8 cellular contexts compared by ENCODE assay signal in the genomic region with DNA sequence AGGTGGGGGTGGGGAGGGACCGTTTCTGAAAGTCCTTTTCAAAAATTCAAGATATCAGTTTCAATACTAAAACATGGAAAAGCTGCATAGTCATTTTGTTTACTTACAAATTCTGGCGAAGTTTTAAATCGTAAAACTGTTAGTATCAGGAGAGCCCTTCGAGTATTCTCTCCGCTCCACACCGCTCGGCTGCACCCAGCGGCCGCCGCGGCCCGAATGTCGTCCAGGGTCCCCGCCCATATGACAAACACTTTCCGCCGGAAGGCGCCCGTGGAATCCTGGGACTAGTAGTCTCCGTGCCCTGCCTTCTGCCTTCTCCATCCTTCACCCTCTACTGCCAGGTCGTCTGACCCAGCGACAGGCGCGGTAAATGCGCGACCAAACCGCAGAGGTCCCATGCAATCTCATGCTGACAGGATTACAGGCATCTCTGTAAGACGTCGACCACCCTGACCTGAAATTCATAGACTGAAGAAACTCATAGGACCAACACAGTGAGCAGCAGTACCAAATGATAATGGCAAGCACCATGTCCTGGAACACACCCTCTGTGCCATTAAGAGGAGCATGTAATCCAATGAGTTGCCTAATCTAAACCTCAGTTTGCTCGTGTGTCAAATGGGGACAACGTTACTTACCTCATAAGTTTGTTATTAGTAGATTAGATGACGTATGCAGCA. TPM values are rescaled to one million over a fixed set of nuclear protein-coding genes. Genes with fewer than 3 reads are reported as not detected.
DNase-seq lines count a peak whose midpoint lies in the region; ATAC-seq and TF ChIP-seq lines count a peak whose summit lies in the region.

A gene (minus strand): TSS at position 218 of the 680 bp plus-strand sequence. CDS start 25,138 bp downstream, outside the sequence.

- DNase-seq in AG20443 (ENCODE audit: low spot score): peak; percentile 92
- DNase-seq in NCI-H510A (lab: John Stamatoyannopoulos, UW): peak; percentile 83
- peak; percentile 95 for DNase-seq in activated CD4-positive, alpha-beta T cell treated with anti-CD3 and anti-CD28 coated beads for 36 hours
- peak; percentile 81 for DNase-seq in choroid plexus epithelial cell (ENCODE audit: low read depth)
- DNase-seq in kidney tubule cell (ENCODE audit: low spot score): peak; percentile 82
- peak; percentile 76 to 81 for DNase-seq in stimulated activated CD4-positive, alpha-beta T cell treated with anti-CD3 and anti-CD28 coated beads, Interleukin-1b, Interleukin-23, amount 100 ng/mL, for 4 hours (ENCODE audit: low read depth in 2 of 2)

- H3K4me3 Mint-ChIP-seq in activated CD4-positive, alpha-beta T cell treated with anti-CD3 and anti-CD28 coated beads for 36 hours: peak within 1 kb of the TSS; percentile 75

- no peaks in the 10 kb centered on the region for H3K9me3 Mint-ChIP-seq in activated CD4-positive, alpha-beta T cell treated with anti-CD3 and anti-CD28 coated beads for 36 hours (ENCODE audit: low read depth)

- H3K27ac Mint-ChIP-seq in activated CD4-positive, alpha-beta T cell treated with anti-CD3 and anti-CD28 coated beads for 36 hours: peak within 1 kb of the TSS; percentile 89

- peaks cover 15% of the 10 kb centered on the region for H3K36me3 Mint-ChIP-seq in activated CD4-positive, alpha-beta T cell treated with anti-CD3 and anti-CD28 coated beads for 36 hours (ENCODE audit: low read depth)

- ATAC-seq in GM19035 (IDR thresholded peaks at IDR 0.05; ENCODE audit: unreplicated experiment) (peak; percentile 62), HG03354 (IDR thresholded peaks at IDR 0.05; ENCODE audit: poor library complexity, severe bottlenecking, unreplicated experiment) (peak; percentile 72)
- ATAC-seq in activated CD4-positive, alpha-beta T cell treated with anti-CD3 and anti-CD28 coated beads for 36 hours: peak; percentile 69

- intact Hi-C loops in activated CD4-positive, alpha-beta T cell treated with anti-CD3 and anti-CD28 coated beads for 36 hours (cut with DNase I, micrococcal nuclease): loop anchor here in 1 of 2 experiments (1.0 kb wide), 3 partner anchors 77 to 796 kb away; a partner anchor contains a TSS

- H3K27me3 Mint-ChIP-seq in activated CD4-positive, alpha-beta T cell treated with anti-CD3 and anti-CD28 coated beads for 36 hours: no peaks in the 10 kb centered on the region

- POLR2A ChIA-PET in activated CD4-positive, alpha-beta T cell treated with anti-CD3 and anti-CD28 coated beads for 36 hours (lab: Charles Lee): no interaction called here

- peak within 1 kb of the TSS; percentile 81 for H3K4me3 ChIP-seq in choroid plexus epithelial cell (ENCODE audit: low read depth, low read length)

- H3K4me1 Mint-ChIP-seq in activated CD4-positive, alpha-beta T cell treated with anti-CD3 and anti-CD28 coated beads for 36 hours: peaks cover 55% of the 10 kb centered on the region

- TF ChIP-seq CTCF in choroid plexus epithelial cell (conservative IDR thresholded peaks at IDR 0.05; ENCODE audit: low read depth, low read length): peak; percentile 15

- CTCF ChIA-PET in activated CD4-positive, alpha-beta T cell treated with anti-CD3 and anti-CD28 coated beads for 36 hours (lab: Charles Lee): interaction anchor here (0.7 to 1.6 kb wide), 3 partner anchors 10 to 68 kb away, joined by 3 to 4 read pairs (median 3); no protein-coding TSS in a partner anchor

RNA-seq across cellular contexts. Expression of the gene that starts here (rescaled TPM):
- 10 to 100 TPM; 47.7 to 49.4 TPM for total RNA-seq in activated CD4-positive, alpha-beta T cell treated with anti-CD3 and anti-CD28 coated beads for 36 hours

Comparison
In these comparisons a context has a peak if more than half of its experiments do, and no peak if none do; other contexts are left out.
1. Peak in every context shown above with its lines: DNase-seq, ATAC-seq and H3K4me3 ChIP-seq.